Comparison of ENCODE assay signal across 21 cellular contexts in the genomic region with DNA sequence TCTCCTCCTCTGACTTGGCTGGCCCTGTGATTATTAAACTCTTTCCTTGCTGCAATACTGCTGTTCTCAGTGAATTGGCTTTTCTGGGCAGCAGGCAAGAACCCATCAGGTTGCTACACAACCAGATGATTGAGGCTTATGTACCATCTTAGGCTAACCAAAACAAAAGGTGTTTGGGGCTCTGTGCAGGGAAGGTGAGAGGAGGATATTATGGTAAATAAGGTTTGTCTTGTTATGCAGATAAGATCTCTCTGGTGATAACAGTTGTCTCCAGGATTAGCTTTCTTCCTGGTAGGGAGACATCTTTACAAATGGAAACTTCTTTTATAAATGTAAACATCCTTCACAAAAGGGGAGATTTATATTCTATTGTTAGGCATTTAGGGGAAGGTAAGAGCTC. TPM values are rescaled to one million over a fixed set of nuclear protein-coding genes. Genes with fewer than 3 reads are reported as not detected.
DNase-seq lines count a peak whose midpoint lies in the region; ATAC-seq, FAIRE-seq and TF ChIP-seq lines count a peak whose summit lies in the region.
"Had no signal": no experiment of that assay in that cellular context is flagged by ENCODE, and none has a peak within 500 bp of the region (broad histone marks: within the 10 kb centered on the region; RNA-seq: fewer than 3 reads in every experiment).

No MANE protein-coding gene starts in this region.

- H3K23ac ChIP-seq in H1 (ENCODE audit: insufficient read length) (no peak overlapping the region), mesendoderm (ENCODE audit: low read length) (no peak overlapping the region)

- H2BK12ac ChIP-seq in H1 (ENCODE audit: low read depth, low read length), result no peak overlapping the region

- no peak for TF ChIP-seq POLR2A in H1 (IDR thresholded peaks at IDR 0.05; ENCODE audit: control extremely low read depth in 1 of 2, low read depth in 2 of 2, low read length in 2 of 2)

- H4K8ac ChIP-seq in H1 (ENCODE audit: extremely low read depth, insufficient read depth, low read length) (no peak overlapping the region), mesendoderm (ENCODE audit: low read depth, low read length) (no peak overlapping the region)

- H3K9ac ChIP-seq in HUES6 (ENCODE audit: low read length) (peak overlapping the region; percentile 48), H1 (replicated peaks in 1 of 4; ENCODE audit: extremely low read depth in 1 of 4, low read depth in 3 of 4, low read length in 3 of 4) (no peak overlapping the region), mesendoderm (ENCODE audit: low read length) (no peak overlapping the region)
- H3K9ac ChIP-seq: BLaER1, GM23248 had no signal

- H4K20me1 ChIP-seq in H1 (replicated peaks in 1 of 2; ENCODE audit: control insufficient read depth in 1 of 2, insufficient read depth in 2 of 2, low read length in 2 of 2), result no peaks in the 10 kb centered on the region
- H4K20me1 ChIP-seq: BLaER1 had no signal

- no peak for ATAC-seq in stimulated activated naive CD8-positive, alpha-beta T cell treated with anti-CD3 and anti-CD28 coated beads, Interleukin-15, amount 100 ng/mL, for 72 hours
- ATAC-seq: K562 had no signal

- no peak overlapping the region for H3K27ac Mint-ChIP-seq in stimulated activated naive CD8-positive, alpha-beta T cell treated with anti-CD3 and anti-CD28 coated beads, Interleukin-15, amount 100 ng/mL, for 72 hours
- H3K27ac Mint-ChIP-seq: CD14-positive monocyte; CD4-positive, alpha-beta memory T cell had no signal

- TF ChIP-seq CTCF in H1 (IDR thresholded peaks at IDR 0.05; ENCODE audit: control extremely low read depth in 1 of 3, insufficient read depth in 1 of 3, low read depth in 1 of 3, low read length in 3 of 3) (no peak), right atrium auricular region (IDR thresholded peaks at IDR 0.05) (no peak)

- H3K4me3 ChIP-seq in HUES6 (ENCODE audit: low read depth, low read length) (0 out of 2 replicates have a peak overlapping the region, but pooled peaks have one; percentile 14), H1 (ENCODE audit: extremely low read depth in 1 of 4, insufficient read depth in 2 of 4, low read depth in 3 of 4, low read length in 4 of 4) (no peak overlapping the region), mesendoderm (ENCODE audit: low read length) (no peak overlapping the region), right atrium auricular region (no peak overlapping the region)
- H3K4me3 ChIP-seq: BLaER1, GM23248, K562 had no signal

- H2BK120ac ChIP-seq in H1 (replicated peaks; ENCODE audit: low read depth, low read length), result no peak overlapping the region
- H2BK120ac ChIP-seq in mesendoderm (ENCODE audit: low read depth, low read length), result no peak overlapping the region

- H3K4me3 Mint-ChIP-seq in stimulated activated naive CD8-positive, alpha-beta T cell treated with anti-CD3 and anti-CD28 coated beads, Interleukin-15, amount 100 ng/mL, for 72 hours, result no peak overlapping the region
- H3K4me3 Mint-ChIP-seq: CD14-positive monocyte; CD4-positive, alpha-beta memory T cell had no signal

- H3K4me1 ChIP-seq in HUES6 (ENCODE audit: control insufficient read depth, insufficient read depth, low read length), result peaks cover 25% of the 10 kb centered on the region
- peaks cover 0 to 7% (median 6%) of the 10 kb centered on the region in 4 experiments; a peak in 4 of 7 replicates for H3K4me1 ChIP-seq in H1 (replicated peaks in 1 of 4; ENCODE audit: control insufficient read depth in 3 of 4, insufficient read depth in 4 of 4, low read length in 3 of 4)
- H3K4me1 ChIP-seq in mesendoderm (ENCODE audit: control insufficient read depth, low read depth, low read length), result no peaks in the 10 kb centered on the region
- no peaks in the 10 kb centered on the region for H3K4me1 ChIP-seq in right atrium auricular region
- H3K4me1 ChIP-seq: BLaER1 had no signal

- H4K91ac ChIP-seq in H1 (replicated peaks; ENCODE audit: insufficient read length, low read length), result peak overlapping the region; percentile 70

- H3K27ac ChIP-seq in HUES6 (ENCODE audit: low read depth, low read length) (peak overlapping the region; percentile 89), H1 (ENCODE audit: low read depth, low read length) (peak overlapping the region; percentile 11), mesendoderm (ENCODE audit: low read depth, low read length) (no peak overlapping the region), right atrium auricular region (no peak overlapping the region)
- H3K27ac ChIP-seq: BLaER1, GM23248 had no signal

- no peak overlapping the region for H2BK20ac ChIP-seq in H1 (ENCODE audit: low read length)

- CTCF ChIA-PET in H1 (lab: Charles Lee; ENCODE audit: partially characterized antibody), result interaction anchor here (1.5 kb wide), 1 partner anchor 10 kb away, joined by 3 read pairs; no protein-coding TSS in a partner anchor

- DNase-seq in ELF-1 (ENCODE audit: low read depth, low spot score) (peak; percentile 23), H1 (ENCODE audit: low read depth in 1 of 2, low spot score in 2 of 2) (no peak), mesendoderm (peak; percentile 36), nucleus accumbens (lab: John Stamatoyannopoulos, UW) (no peak), right atrium auricular region (ENCODE audit: low spot score) (no peak), NCI-H345 (lab: John Stamatoyannopoulos, UW) (no peak)
- no peak for DNase-seq in stimulated activated naive CD8-positive, alpha-beta T cell treated with anti-CD3 and anti-CD28 coated beads, Interleukin-15, amount 100 ng/mL, for 72 hours
- DNase-seq: 8988T; CD4-positive, alpha-beta memory T cell; DMS153; DMS79; GM23248; H7; IMR-90 had no signal

- H2BK5ac ChIP-seq in H1 (ENCODE audit: low read depth, low read length), result peak overlapping the region; percentile 61; the same call in 1 of the 2 replicates
- H2BK5ac ChIP-seq in mesendoderm (ENCODE audit: low read length), result no peak overlapping the region

- H2AFZ ChIP-seq in H1 (ENCODE audit: low read length), result no peak overlapping the region
- H2AFZ ChIP-seq: GM23248 had no signal

- peak; percentile 52 for FAIRE-seq in H1 (lab: Jason Lieb, UNC)
- FAIRE-seq: G401.6, GM12891, GM19239, K562 had no signal

- H3K27me3 ChIP-seq in HUES6 (ENCODE audit: control insufficient read depth, insufficient read depth, low read length), result no peaks in the 10 kb centered on the region
- no peaks in the 10 kb centered on the region; a peak in 2 of 7 replicates for H3K27me3 ChIP-seq in H1 (replicated peaks in 1 of 4; ENCODE audit: control insufficient read depth in 3 of 4, extremely low read depth in 1 of 4, insufficient read depth in 3 of 4, low read length in 3 of 4)
- H3K27me3 ChIP-seq in mesendoderm (ENCODE audit: insufficient read depth, low read length, poor library complexity), result no peaks in the 10 kb centered on the region
- no peaks in the 10 kb centered on the region for H3K27me3 ChIP-seq in right atrium auricular region
- H3K27me3 ChIP-seq: BLaER1 had no signal

- H3K4ac ChIP-seq in H1 (replicated peaks; ENCODE audit: insufficient read length, low read depth, low read length) (no peak overlapping the region), mesendoderm (ENCODE audit: low read depth, low read length) (no peak overlapping the region)

- no peaks in the 10 kb centered on the region for H3K9me3 ChIP-seq in HUES6 (ENCODE audit: control insufficient read depth, insufficient read depth, low read depth, low read length)
- H3K9me3 ChIP-seq in H1 (ENCODE audit: insufficient read depth in 2 of 2, low read depth in 1 of 2, low read length in 1 of 2), result no peaks in the 10 kb centered on the region; a peak in 1 of 4 replicates
- H3K9me3 ChIP-seq in right atrium auricular region, result peaks cover 0 to 4% of the 10 kb centered on the region in 2 donors
- H3K9me3 ChIP-seq: BLaER1 had no signal

- H3K18ac ChIP-seq in H1 (ENCODE audit: extremely low read depth, low read length) (peak overlapping the region; percentile 4; the same call in 1 of the 2 replicates), mesendoderm (ENCODE audit: low read length) (no peak overlapping the region)

- H3K56ac ChIP-seq in H1 (replicated peaks; ENCODE audit: insufficient read length, low read depth, low read length) (no peak overlapping the region), mesendoderm (ENCODE audit: low read length) (no peak overlapping the region)

- no peak overlapping the region for H4K5ac ChIP-seq in H1 (ENCODE audit: insufficient read length, low read depth, low read length)
- no peak overlapping the region for H4K5ac ChIP-seq in mesendoderm (ENCODE audit: low read length)

- H2AK5ac ChIP-seq in H1 (ENCODE audit: low read depth, low read length), result no peak overlapping the region
- no peak overlapping the region for H2AK5ac ChIP-seq in mesendoderm (ENCODE audit: low read length)

- POLR2A ChIA-PET in H1 (lab: Charles Lee; ENCODE audit: partially characterized antibody), result no interaction called here

- H3K4me1 Mint-ChIP-seq in stimulated activated naive CD8-positive, alpha-beta T cell treated with anti-CD3 and anti-CD28 coated beads, Interleukin-15, amount 100 ng/mL, for 72 hours, result no peaks in the 10 kb centered on the region
- H3K4me1 Mint-ChIP-seq: CD14-positive monocyte; CD4-positive, alpha-beta memory T cell had no signal

- TF ChIP-seq RAD21 in H1 (IDR thresholded peaks at IDR 0.05 in 1 of 2, conservative IDR thresholded peaks at IDR 0.05 in 1 of 2; ENCODE audit: low read depth in 2 of 2, low read length in 2 of 2), result no peak

- peaks cover 18% of the 10 kb centered on the region for H3K27me3 Mint-ChIP-seq in stimulated activated naive CD8-positive, alpha-beta T cell treated with anti-CD3 and anti-CD28 coated beads, Interleukin-15, amount 100 ng/mL, for 72 hours

- H3K4me2 ChIP-seq in H1 (ENCODE audit: insufficient read depth in 1 of 2, low read depth in 2 of 2, low read length in 2 of 2) (peak overlapping the region; percentile 5 to 37; a peak in 2 of 4 replicates), mesendoderm (ENCODE audit: low read length) (no peak overlapping the region)
- H3K4me2 ChIP-seq: BLaER1 had no signal

- H3K79me2 ChIP-seq in H1 (ENCODE audit: control insufficient read depth in 1 of 2, insufficient read depth in 2 of 2, low read length in 2 of 2) (no peaks in the 10 kb centered on the region), mesendoderm (ENCODE audit: control insufficient read depth, insufficient read depth, low read length) (no peaks in the 10 kb centered on the region)

- no peak overlapping the region for H3K14ac ChIP-seq in H1 (ENCODE audit: insufficient read length)

- H3K79me1 ChIP-seq in H1 (ENCODE audit: low read depth, low read length) (no peaks in the 10 kb centered on the region), mesendoderm (ENCODE audit: low read length) (no peaks in the 10 kb centered on the region)

- H3K9me3 Mint-ChIP-seq in stimulated activated naive CD8-positive, alpha-beta T cell treated with anti-CD3 and anti-CD28 coated beads, Interleukin-15, amount 100 ng/mL, for 72 hours, result no peaks in the 10 kb centered on the region

- H3K36me3 ChIP-seq in HUES6 (ENCODE audit: control insufficient read depth, insufficient read depth, low read length), result no peaks in the 10 kb centered on the region
- H3K36me3 ChIP-seq in H1 (ENCODE audit: control insufficient read depth in 2 of 4, insufficient read depth in 4 of 4, low read length in 3 of 4), result no peaks in the 10 kb centered on the region; a peak in 2 of 8 replicates
- no peaks in the 10 kb centered on the region for H3K36me3 ChIP-seq in mesendoderm (ENCODE audit: control insufficient read depth, insufficient read depth, low read length)
- no peaks in the 10 kb centered on the region for H3K36me3 ChIP-seq in right atrium auricular region
- H3K36me3 ChIP-seq: BLaER1 had no signal

- H3K23me2 ChIP-seq in H1 (ENCODE audit: low read depth, low read length), result no peaks in the 10 kb centered on the region

- no peak overlapping the region for H2BK15ac ChIP-seq in H1 (ENCODE audit: low read length)
- no peak overlapping the region for H2BK15ac ChIP-seq in mesendoderm (replicated peaks; ENCODE audit: low read depth)

- TF ChIP-seq EP300 in H1 (IDR thresholded peaks at IDR 0.05; ENCODE audit: borderline replicate concordance in 1 of 2, low read depth in 2 of 2, low read length in 2 of 2), result no peak

RNA-seq across cellular contexts. Expression of a gene that starts 44.5 kb away (rescaled TPM):
- total RNA-seq in H1 (2021; fragmentation: NEBNext Ultra II Directional; extraction: Animal tissue kit (Norgen Biotek cat#: 25700)), result 9.6 and 12.4 TPM in 2 replicates
- polyA plus RNA-seq in H1 (2011; rRNA removed), result 2.4 and 4.0 TPM in 2 replicates
- 9.5 TPM for polyA plus RNA-seq in H1 (2011; cell fraction: cytosol; rRNA removed)
- polyA plus RNA-seq in H1 (2011; cell fraction: nucleus; rRNA removed), result 5.8 TPM
- 7.8 to 14.5 TPM (median 9.1 TPM) in 4 replicates for polyA plus RNA-seq in H1 (2012, experiment 1 of 2)
- 0.84 TPM for polyA plus RNA-seq in H1 (2012, experiment 2 of 2)
- 10.7 TPM for polyA plus RNA-seq in H1 (2013, experiment 1 of 2)
- polyA plus RNA-seq in H1 (2013, experiment 2 of 2), result 9.8 TPM
- 10.2 and 13.9 TPM in 2 replicates for polyA minus RNA-seq in H1 (2011; rRNA and poly(A)+ RNA removed)
- polyA minus RNA-seq in H1 (2011; cell fraction: cytosol; rRNA and poly(A)+ RNA removed), result 5.3 TPM
- polyA minus RNA-seq in H1 (2011; cell fraction: nucleus; rRNA and poly(A)+ RNA removed), result 19.4 TPM
- 7.8 TPM for polyA plus RNA-seq in mesendoderm (2013, experiment 1 of 2)
- polyA plus RNA-seq in mesendoderm (2013, experiment 2 of 2), result 7.5 TPM
- 1 to 10 TPM; 4.9 to 9.2 TPM for total RNA-seq in right atrium auricular region

Comparison
In these comparisons a context has a peak if more than half of its experiments do, and no peak if none do; other contexts are left out.
1. DNase-seq: peak in ELF-1 (single experiment) and mesendoderm (single experiment); none in H1 (0 of 2), stimulated activated naive CD8-positive, alpha-beta T cell treated with anti-CD3 and anti-CD28 coated beads, Interleukin-15, amount 100 ng/mL, for 72 hours (0 of 2), nucleus accumbens (0 of 56), right atrium auricular region (single experiment) and NCI-H345 (single experiment).
2. H3K27ac ChIP-seq: peak in HUES6 (single experiment) and H1 (single experiment); none in mesendoderm (single experiment) and right atrium auricular region (0 of 2).